Comparison of ENCODE assay signal across 8 cellular contexts in genomic region chr9:92634712-92635605, GRCh38. TPM values are rescaled to one million over a fixed set of nuclear protein-coding genes. Genes with fewer than 3 reads are reported as not detected.
DNase-seq lines count a peak whose midpoint lies in the region; ATAC-seq lines count a peak whose summit lies in the region.

No MANE protein-coding gene starts in this region.

- POLR2A ChIA-PET in activated CD4-positive, alpha-beta memory T cell treated with anti-CD3 and anti-CD28 coated beads, Interleukin-2, amount 10 ng/mL, durations not matched to agents 7 days and 5 days (lab: Charles Lee) = interaction anchor here (0.9 to 1.4 kb wide), 3 partner anchors 9 to 494 kb away, joined by 3 to 4 read pairs (median 3); partner anchors contain the start of genes CENPP and NOL8

- no peaks in the 10 kb centered on the region for H3K27me3 ChIP-seq in H7 (ENCODE audit: control insufficient read depth, insufficient read depth, low read length)

- H3K36me3 Mint-ChIP-seq in activated CD4-positive, alpha-beta memory T cell treated with anti-CD3 and anti-CD28 coated beads, Interleukin-2, amount 10 ng/mL, durations not matched to agents 7 days and 5 days (ENCODE audit: low read depth) = peaks cover 50% of the 10 kb centered on the region

- no peak overlapping the region for H3K4me3 Mint-ChIP-seq in activated CD4-positive, alpha-beta memory T cell treated with anti-CD3 and anti-CD28 coated beads, Interleukin-2, amount 10 ng/mL, durations not matched to agents 7 days and 5 days

- no peak overlapping the region for H3K4me3 ChIP-seq in H7 (ENCODE audit: insufficient read depth, low read depth, low read length)

- CTCF ChIA-PET in activated CD4-positive, alpha-beta memory T cell treated with anti-CD3 and anti-CD28 coated beads, Interleukin-2, amount 10 ng/mL, durations not matched to agents 7 days and 5 days (lab: Charles Lee) = interaction anchor here (1.1 to 2.2 kb wide), 6 partner anchors 292 to 501 kb away, joined by 3 to 19 read pairs (median 6); no protein-coding TSS in a partner anchor

- H3K27ac Mint-ChIP-seq in activated CD4-positive, alpha-beta memory T cell treated with anti-CD3 and anti-CD28 coated beads, Interleukin-2, amount 10 ng/mL, durations not matched to agents 7 days and 5 days = no peak overlapping the region

- peaks cover 6% of the 10 kb centered on the region for H3K4me1 Mint-ChIP-seq in activated CD4-positive, alpha-beta memory T cell treated with anti-CD3 and anti-CD28 coated beads, Interleukin-2, amount 10 ng/mL, durations not matched to agents 7 days and 5 days

- H3K27me3 Mint-ChIP-seq in activated CD4-positive, alpha-beta memory T cell treated with anti-CD3 and anti-CD28 coated beads, Interleukin-2, amount 10 ng/mL, durations not matched to agents 7 days and 5 days = no peaks in the 10 kb centered on the region

- no peaks in the 10 kb centered on the region for H3K9me3 Mint-ChIP-seq in activated CD4-positive, alpha-beta memory T cell treated with anti-CD3 and anti-CD28 coated beads, Interleukin-2, amount 10 ng/mL, durations not matched to agents 7 days and 5 days

- ATAC-seq in HG03432 (IDR thresholded peaks at IDR 0.05; ENCODE audit: unreplicated experiment) = no peak

- H3K36me3 ChIP-seq in H7 (replicated peaks; ENCODE audit: control insufficient read depth, insufficient read depth, low read length) = peaks cover 13% of the 10 kb centered on the region

- DNase-seq in CD1c-positive myeloid dendritic cell (ENCODE audit: extremely low spot score) = peak; percentile 67
- DNase-seq in H7 = peak; percentile 95
- DNase-seq in NCI-H69 (lab: John Stamatoyannopoulos, UW) = peak; percentile 67
- DNase-seq in activated CD4-positive, alpha-beta memory T cell treated with anti-CD3 and anti-CD28 coated beads, Interleukin-2, amount 10 ng/mL, durations not matched to agents 7 days and 5 days = peak; percentile 74
- DNase-seq in effector CD4-positive, alpha-beta T cell = peak; percentile 52
- DNase-seq in lung microvascular endothelial cell (ENCODE audit: low read depth in 2 of 2) = peak; percentile 79 to 85
- DNase-seq in stimulated activated CD8-positive, alpha-beta memory T cell treated with anti-CD3 and anti-CD28 coated beads, Interleukin-15, amount 100 ng/mL, for 1 hour (ENCODE audit: low read depth) = peak; percentile 38

RNA-seq across cellular contexts. Expression of gene IPPK, which starts 35.0 kb away (rescaled TPM):
- 10.6 and 12.5 TPM in 2 replicates for total RNA-seq in H7 (2014; rRNA removed; shearing (Covaris generic))
- total RNA-seq in activated CD4-positive, alpha-beta memory T cell treated with anti-CD3 and anti-CD28 coated beads, Interleukin-2, amount 10 ng/mL, durations not matched to agents 7 days and 5 days = 10 to 100 TPM; 11.4 to 11.5 TPM
- total RNA-seq in lung microvascular endothelial cell = 12.6 and 15.3 TPM in 2 replicates

Comparison
In these comparisons a context has a peak if more than half of its experiments do, and no peak if none do; other contexts are left out.
1. DNase-seq: peak in every context shown above with its lines; median percentile 95 in H7; 82 in lung microvascular endothelial cell; 74 in activated CD4-positive, alpha-beta memory T cell treated with anti-CD3 and anti-CD28 coated beads, Interleukin-2, amount 10 ng/mL, durations not matched to agents 7 days and 5 days; 67 in CD1c-positive myeloid dendritic cell; 67 in NCI-H69; 52 in effector CD4-positive, alpha-beta T cell; 38 in stimulated activated CD8-positive, alpha-beta memory T cell treated with anti-CD3 and anti-CD28 coated beads, Interleukin-15, amount 100 ng/mL, for 1 hour.